7 cellular contexts compared by ENCODE assay signal in genomic region chrX:140762061-140762460, GRCh38. TPM values are rescaled to one million over a fixed set of nuclear protein-coding genes. Genes with fewer than 3 reads are reported as not detected.
A peak's percentile ranks its signal among the peaks of the same experiment; 100 is the strongest.
DNase-seq lines count a peak whose midpoint lies in the region; ATAC-seq and TF ChIP-seq lines count a peak whose summit lies in the region.

No MANE protein-coding gene starts in this region.

- peak; percentile 55 for DNase-seq in DMS53 treated with DMSO at 0.1 percent for 48 hours (lab: John Stamatoyannopoulos, UW; ENCODE audit: unreplicated experiment)
- DNase-seq in RWPE1 (ENCODE audit: low spot score), result peak; percentile 10
- peak; percentile 2 for DNase-seq in effector CD4-positive, alpha-beta T cell
- peak; percentile 23 to 69 for DNase-seq in lung microvascular endothelial cell (ENCODE audit: low read depth in 2 of 2)
- no peak for DNase-seq in NCI-H187 (lab: John Stamatoyannopoulos, UW)

- POLR2A ChIA-PET in RWPE1 (lab: Yijun Ruan, JAX; ENCODE audit: low non-redundant PET), result no interaction called here

- peak; percentile 66 for TF ChIP-seq CTCF in RWPE1 (conservative IDR thresholded peaks at IDR 0.05; ENCODE audit: low read depth)

- no peak overlapping the region for H3K27ac ChIP-seq in RWPE1

- ATAC-seq in GM19328 (IDR thresholded peaks at IDR 0.05; ENCODE audit: unreplicated experiment), result peak; percentile 79
- peak; percentile 69 for ATAC-seq in HG03469 (IDR thresholded peaks at IDR 0.05; ENCODE audit: unreplicated experiment)

- CTCF ChIA-PET in RWPE1 (lab: Yijun Ruan, JAX), result interaction anchor here (0.6 to 0.7 kb wide), 5 partner anchors 12 to 1979 kb away, joined by 3 to 6 read pairs (median 4); no protein-coding TSS in a partner anchor

RNA-seq across cellular contexts. Expression of gene LINC00632, which starts 52.5 kb away (rescaled TPM):
- 0.40 and 0.44 TPM in 2 replicates for total RNA-seq in lung microvascular endothelial cell

Comparison
In these comparisons a context has a peak if more than half of its experiments do, and no peak if none do; other contexts are left out.
1. DNase-seq: peak in DMS53 treated with DMSO at 0.1 percent for 48 hours (single experiment), RWPE1 (single experiment), effector CD4-positive, alpha-beta T cell (single experiment) and lung microvascular endothelial cell (2 of 2); none in NCI-H187 (0 of 2).